In the genomic region with DNA sequence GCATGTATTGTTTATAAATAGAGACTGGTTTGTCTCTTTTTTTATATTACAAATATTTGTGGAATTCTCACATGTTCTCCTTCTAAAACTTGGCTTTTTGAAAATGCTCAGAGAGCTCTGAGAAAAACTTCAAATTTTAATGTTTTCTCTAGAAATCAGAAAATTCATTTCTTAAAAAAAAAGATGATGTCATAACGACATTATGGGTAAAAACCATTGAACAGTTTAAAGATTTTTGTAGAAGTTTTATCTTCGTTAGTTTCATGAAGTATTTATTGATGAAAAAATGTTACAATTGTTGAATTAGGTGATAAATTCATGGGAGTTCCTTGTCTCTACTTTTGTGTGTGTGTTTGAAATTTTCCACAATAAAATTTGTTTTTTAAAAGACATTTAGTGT, we compare ENCODE assay signal across 1 cellular context.
TF ChIP-seq lines count a peak whose summit lies in the region.

No MANE protein-coding gene starts in this region.

TF ChIP-seq in H1, 55 proteins besides CTCF, POLR2A, EP300 and RAD21:
- no peak for TF ChIP-seq EZH2 (IDR thresholded peaks at IDR 0.05; ENCODE audit: low read depth, low read length, severe bottlenecking)
- no peak for TF ChIP-seq SP2 (IDR thresholded peaks at IDR 0.05; ENCODE audit: low read length)
- TF ChIP-seq CHD2 (IDR thresholded peaks at IDR 0.05; ENCODE audit: low read length), result no peak
- no peak for TF ChIP-seq CHD1 (IDR thresholded peaks at IDR 0.05; ENCODE audit: low read depth, low read length)
- TF ChIP-seq POLR2AphosphoS5 (IDR thresholded peaks at IDR 0.05; ENCODE audit: low read depth, low read length), result no peak
- TF ChIP-seq TEAD4 (IDR thresholded peaks at IDR 0.05; ENCODE audit: low read depth, low read length), result no peak
- TF ChIP-seq KDM1A (IDR thresholded peaks at IDR 0.05; ENCODE audit: borderline replicate concordance, low read length), result no peak
- TF ChIP-seq, protein P1, sequence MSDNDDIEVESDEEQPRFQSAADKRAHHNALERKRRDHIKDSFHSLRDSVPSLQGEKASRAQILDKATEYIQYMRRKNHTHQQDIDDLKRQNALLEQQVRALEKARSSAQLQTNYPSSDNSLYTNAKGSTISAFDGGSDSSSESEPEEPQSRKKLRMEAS (IDR thresholded peaks at IDR 0.05), result no peak
- no peak for TF ChIP-seq BRCA1 (IDR thresholded peaks at IDR 0.05; ENCODE audit: low read depth, low read length)
- TF ChIP-seq CBX5 (IDR thresholded peaks at IDR 0.05; ENCODE audit: low read depth, low read length), result no peak
- TF ChIP-seq SIRT6 (IDR thresholded peaks at IDR 0.05; ENCODE audit: low read length), result no peak
- no peak for TF ChIP-seq BCL11A (IDR thresholded peaks at IDR 0.05; ENCODE audit: low read depth in 2 of 2, low read length in 2 of 2)
- TF ChIP-seq, protein P2, sequence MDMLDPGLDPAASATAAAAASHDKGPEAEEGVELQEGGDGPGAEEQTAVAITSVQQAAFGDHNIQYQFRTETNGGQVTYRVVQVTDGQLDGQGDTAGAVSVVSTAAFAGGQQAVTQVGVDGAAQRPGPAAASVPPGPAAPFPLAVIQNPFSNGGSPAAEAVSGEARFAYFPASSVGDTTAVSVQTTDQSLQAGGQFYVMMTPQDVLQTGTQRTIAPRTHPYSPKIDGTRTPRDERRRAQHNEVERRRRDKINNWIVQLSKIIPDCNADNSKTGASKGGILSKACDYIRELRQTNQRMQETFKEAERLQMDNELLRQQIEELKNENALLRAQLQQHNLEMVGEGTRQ (IDR thresholded peaks at IDR 0.05; ENCODE audit: low read length), result no peak
- no peak for TF ChIP-seq TAF1 (IDR thresholded peaks at IDR 0.05; ENCODE audit: low read depth, low read length)
- no peak for TF ChIP-seq CBX8 (IDR thresholded peaks at IDR 0.05; ENCODE audit: borderline replicate concordance, low read depth, low read length)
- no peak for TF ChIP-seq HDAC6 (IDR thresholded peaks at IDR 0.05; ENCODE audit: low read depth, low read length)
